ENCODE assay signal across 18 cellular contexts in the genomic region with DNA sequence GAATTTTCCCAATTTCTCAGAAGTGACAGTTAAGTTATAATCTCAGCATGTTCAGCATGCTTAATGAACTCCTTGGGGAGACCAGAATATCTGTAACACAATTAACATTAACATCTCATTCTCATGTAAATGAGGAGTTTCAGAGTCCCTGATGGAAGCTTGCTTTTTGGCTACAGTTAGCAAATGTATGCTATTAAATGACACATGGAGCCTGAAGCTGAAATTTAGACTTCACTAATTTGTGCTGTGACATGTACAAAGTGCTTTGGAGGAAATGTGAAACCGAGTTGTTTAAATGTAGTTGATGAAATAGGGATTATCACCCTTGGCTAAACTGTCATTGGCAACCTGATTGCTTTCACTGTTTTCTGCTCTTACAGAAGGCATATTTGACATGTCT.
"Had no signal": no experiment of that assay in that cellular context is flagged by ENCODE, and none has a peak within 500 bp of the region (broad histone marks: within the 10 kb centered on the region; RNA-seq: fewer than 3 reads in every experiment).

No MANE protein-coding gene starts in this region.

- H3K4me3 ChIP-seq: body of pancreas, coronary artery, gastrocnemius medialis, heart right ventricle, testis had no signal

- H3K36me3 ChIP-seq: gastrocnemius medialis, heart right ventricle had no signal

- DNase-seq: activated CD4-positive, alpha-beta T cell treated with anti-CD3 and anti-CD28 coated beads, Interleukin-2, amount 50 U/mL, for 4 hours; activated CD4-positive, CD25-positive, alpha-beta regulatory T cell treated with anti-CD3 and anti-CD28 coated beads, Interleukin-2, amount 50 U/mL, for 72 hours; activated effector memory CD4-positive, alpha-beta T cell treated with Interleukin-2 at 50 U/mL for 16 hours; activated T-cell treated with anti-CD3 and anti-CD28 coated beads, Interleukin-2, amount 50 U/mL, for 1 hour; amniotic stem cell; body of pancreas; central memory CD4-positive, alpha-beta T cell; effector CD4-positive, alpha-beta T cell; gastrocnemius medialis; heart right ventricle; kidney glomerular epithelial cell; retina; stimulated activated CD4-positive, alpha-beta T cell treated with anti-CD3 and anti-CD28 coated beads, Interleukin-15, amount 100 ng/mL, for 24 hours; stimulated activated CD4-positive, alpha-beta T cell treated with anti-CD3 and anti-CD28 coated beads, Interleukin-4, amount 100 ng/mL, for 24 hours; testis had no signal

- H3K4me1 ChIP-seq: body of pancreas, gastrocnemius medialis, heart right ventricle, testis had no signal

- H3K9me3 ChIP-seq: body of pancreas, gastrocnemius medialis, testis had no signal

- ATAC-seq: activated naive CD4-positive, alpha-beta T cell treated with anti-CD3 and anti-CD28 coated beads, Interleukin-2, amount 50 U/mL, for 72 hours; body of pancreas; gastrocnemius medialis; heart right ventricle had no signal

- H3K27me3 ChIP-seq: body of pancreas, gastrocnemius medialis, heart right ventricle, testis had no signal

- H3K27ac ChIP-seq: body of pancreas, coronary artery, epithelial cell of prostate, gastrocnemius medialis, heart right ventricle, testis had no signal
